ENCODE assay signal across 1 cellular context in the genomic region with DNA sequence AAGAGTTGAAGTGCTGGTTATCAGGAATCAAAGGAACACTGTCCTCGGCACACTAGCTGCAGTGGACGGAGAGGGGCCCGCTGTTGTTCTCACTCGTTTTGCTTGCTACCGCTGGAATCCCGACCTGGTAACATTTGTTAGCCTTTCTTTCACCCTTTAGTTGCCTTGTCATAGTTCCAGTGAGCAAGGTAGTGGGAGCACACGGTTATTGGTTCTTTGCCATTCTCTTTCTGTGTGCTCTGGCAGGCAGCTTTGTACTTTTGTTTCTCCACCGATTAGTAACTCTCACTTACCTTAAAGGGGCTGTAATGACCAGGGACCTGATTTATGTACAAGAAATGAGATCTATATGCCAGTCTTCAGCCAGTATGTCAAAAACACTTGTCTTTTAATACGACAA.
TF ChIP-seq lines count a peak whose summit lies in the region.

No MANE protein-coding gene starts in this region.

TF ChIP-seq in HepG2, 621 proteins besides CTCF, POLR2A, EP300 and RAD21 (continued from another document and continues in another):
- TF ChIP-seq ELF3 (CRISPR knock-in tag; IDR thresholded peaks at IDR 0.05) (no peak), KAT8 (CRISPR knock-in tag; IDR thresholded peaks at IDR 0.05) (no peak), SNAI1 (CRISPR knock-in tag; IDR thresholded peaks at IDR 0.05; ENCODE audit: borderline replicate concordance) (no peak), ETV5 (CRISPR knock-in tag; IDR thresholded peaks at IDR 0.05; ENCODE audit: borderline replicate concordance) (no peak), TEAD3 (CRISPR knock-in tag; optimal IDR thresholded peaks at IDR 0.05; ENCODE audit: borderline replicate concordance) (peak; percentile 69), PITX1 (CRISPR knock-in tag; IDR thresholded peaks at IDR 0.05) (no peak), SETDB1 (CRISPR knock-in tag; IDR thresholded peaks at IDR 0.05; ENCODE audit: borderline replicate concordance) (no peak), MIXL1 (CRISPR knock-in tag; IDR thresholded peaks at IDR 0.05) (no peak), ZNF30 (CRISPR knock-in tag; IDR thresholded peaks at IDR 0.05) (no peak), PTBP1 (IDR thresholded peaks at IDR 0.05; ENCODE audit: low read depth, low read length, poor library complexity, severe bottlenecking) (no peak), KMT2B (CRISPR knock-in tag; IDR thresholded peaks at IDR 0.05) (peak; percentile 65; the same call in 1 of the 2 replicates), DMAP1 (CRISPR knock-in tag; IDR thresholded peaks at IDR 0.05) (peak; percentile 5; the same call in 1 of the 2 replicates), RAD51 (IDR thresholded peaks at IDR 0.05; ENCODE audit: borderline replicate concordance) (no peak), NFE2L2 (IDR thresholded peaks at IDR 0.05; ENCODE audit: low read length) (peak; percentile 25; the same call in 1 of the 2 replicates), MBNL3 (CRISPR knock-in tag; conservative IDR thresholded peaks at IDR 0.05) (no peak), SMAD3 (CRISPR knock-in tag; IDR thresholded peaks at IDR 0.05) (0 out of 2 replicates have a peak, but pooled peaks have one; percentile 7), RCOR2 (CRISPR knock-in tag; IDR thresholded peaks at IDR 0.05) (no peak), ZNF577 (CRISPR knock-in tag; IDR thresholded peaks at IDR 0.05; ENCODE audit: borderline replicate concordance, low read depth) (no peak), KDM6A (CRISPR knock-in tag; IDR thresholded peaks at IDR 0.05; ENCODE audit: low read depth) (no peak), ELF4 (CRISPR knock-in tag; IDR thresholded peaks at IDR 0.05; ENCODE audit: borderline replicate concordance) (no peak), CENPX (CRISPR knock-in tag; IDR thresholded peaks at IDR 0.05) (no peak), ZSCAN22 (CRISPR knock-in tag; IDR thresholded peaks at IDR 0.05) (no peak), SIN3A (IDR thresholded peaks at IDR 0.05; ENCODE audit: borderline replicate concordance, low read depth, low read length) (peak; percentile 44; the same call in 1 of the 2 replicates), ZSCAN9 (CRISPR knock-in tag; IDR thresholded peaks at IDR 0.05; ENCODE audit: borderline replicate concordance) (0 out of 2 replicates have a peak, but pooled peaks have one; percentile 6), PRPF4 (IDR thresholded peaks at IDR 0.05; ENCODE audit: low read depth, low read length, poor library complexity, severe bottlenecking) (no peak), ZNF337 (CRISPR knock-in tag; IDR thresholded peaks at IDR 0.05; ENCODE audit: borderline replicate concordance, low read depth) (no peak), ZNF883 (CRISPR knock-in tag; IDR thresholded peaks at IDR 0.05; ENCODE audit: not compliant biosample characterization) (no peak), SUZ12 (IDR thresholded peaks at IDR 0.05; ENCODE audit: low read depth, low read length) (no peak), MIER2 (CRISPR knock-in tag; IDR thresholded peaks at IDR 0.05) (no peak), MED13 (CRISPR knock-in tag; IDR thresholded peaks at IDR 0.05) (no peak)
- TF ChIP-seq, protein P1, sequence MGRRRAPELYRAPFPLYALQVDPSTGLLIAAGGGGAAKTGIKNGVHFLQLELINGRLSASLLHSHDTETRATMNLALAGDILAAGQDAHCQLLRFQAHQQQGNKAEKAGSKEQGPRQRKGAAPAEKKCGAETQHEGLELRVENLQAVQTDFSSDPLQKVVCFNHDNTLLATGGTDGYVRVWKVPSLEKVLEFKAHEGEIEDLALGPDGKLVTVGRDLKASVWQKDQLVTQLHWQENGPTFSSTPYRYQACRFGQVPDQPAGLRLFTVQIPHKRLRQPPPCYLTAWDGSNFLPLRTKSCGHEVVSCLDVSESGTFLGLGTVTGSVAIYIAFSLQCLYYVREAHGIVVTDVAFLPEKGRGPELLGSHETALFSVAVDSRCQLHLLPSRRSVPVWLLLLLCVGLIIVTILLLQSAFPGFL (CRISPR knock-in tag; IDR thresholded peaks at IDR 0.05): no peak
- TF ChIP-seq, protein P2, sequence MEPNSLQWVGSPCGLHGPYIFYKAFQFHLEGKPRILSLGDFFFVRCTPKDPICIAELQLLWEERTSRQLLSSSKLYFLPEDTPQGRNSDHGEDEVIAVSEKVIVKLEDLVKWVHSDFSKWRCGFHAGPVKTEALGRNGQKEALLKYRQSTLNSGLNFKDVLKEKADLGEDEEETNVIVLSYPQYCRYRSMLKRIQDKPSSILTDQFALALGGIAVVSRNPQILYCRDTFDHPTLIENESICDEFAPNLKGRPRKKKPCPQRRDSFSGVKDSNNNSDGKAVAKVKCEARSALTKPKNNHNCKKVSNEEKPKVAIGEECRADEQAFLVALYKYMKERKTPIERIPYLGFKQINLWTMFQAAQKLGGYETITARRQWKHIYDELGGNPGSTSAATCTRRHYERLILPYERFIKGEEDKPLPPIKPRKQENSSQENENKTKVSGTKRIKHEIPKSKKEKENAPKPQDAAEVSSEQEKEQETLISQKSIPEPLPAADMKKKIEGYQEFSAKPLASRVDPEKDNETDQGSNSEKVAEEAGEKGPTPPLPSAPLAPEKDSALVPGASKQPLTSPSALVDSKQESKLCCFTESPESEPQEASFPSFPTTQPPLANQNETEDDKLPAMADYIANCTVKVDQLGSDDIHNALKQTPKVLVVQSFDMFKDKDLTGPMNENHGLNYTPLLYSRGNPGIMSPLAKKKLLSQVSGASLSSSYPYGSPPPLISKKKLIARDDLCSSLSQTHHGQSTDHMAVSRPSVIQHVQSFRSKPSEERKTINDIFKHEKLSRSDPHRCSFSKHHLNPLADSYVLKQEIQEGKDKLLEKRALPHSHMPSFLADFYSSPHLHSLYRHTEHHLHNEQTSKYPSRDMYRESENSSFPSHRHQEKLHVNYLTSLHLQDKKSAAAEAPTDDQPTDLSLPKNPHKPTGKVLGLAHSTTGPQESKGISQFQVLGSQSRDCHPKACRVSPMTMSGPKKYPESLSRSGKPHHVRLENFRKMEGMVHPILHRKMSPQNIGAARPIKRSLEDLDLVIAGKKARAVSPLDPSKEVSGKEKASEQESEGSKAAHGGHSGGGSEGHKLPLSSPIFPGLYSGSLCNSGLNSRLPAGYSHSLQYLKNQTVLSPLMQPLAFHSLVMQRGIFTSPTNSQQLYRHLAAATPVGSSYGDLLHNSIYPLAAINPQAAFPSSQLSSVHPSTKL (CRISPR knock-in tag; IDR thresholded peaks at IDR 0.05): peak; percentile 38; the same call in 1 of the 2 replicates
- TF ChIP-seq, protein P3, sequence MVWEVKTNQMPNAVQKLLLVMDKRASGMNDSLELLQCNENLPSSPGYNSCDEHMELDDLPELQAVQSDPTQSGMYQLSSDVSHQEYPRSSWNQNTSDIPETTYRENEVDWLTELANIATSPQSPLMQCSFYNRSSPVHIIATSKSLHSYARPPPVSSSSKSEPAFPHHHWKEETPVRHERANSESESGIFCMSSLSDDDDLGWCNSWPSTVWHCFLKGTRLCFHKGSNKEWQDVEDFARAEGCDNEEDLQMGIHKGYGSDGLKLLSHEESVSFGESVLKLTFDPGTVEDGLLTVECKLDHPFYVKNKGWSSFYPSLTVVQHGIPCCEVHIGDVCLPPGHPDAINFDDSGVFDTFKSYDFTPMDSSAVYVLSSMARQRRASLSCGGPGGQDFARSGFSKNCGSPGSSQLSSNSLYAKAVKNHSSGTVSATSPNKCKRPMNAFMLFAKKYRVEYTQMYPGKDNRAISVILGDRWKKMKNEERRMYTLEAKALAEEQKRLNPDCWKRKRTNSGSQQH (CRISPR knock-in tag; IDR thresholded peaks at IDR 0.05; ENCODE audit: low read depth): no peak
- TF ChIP-seq, protein P4, sequence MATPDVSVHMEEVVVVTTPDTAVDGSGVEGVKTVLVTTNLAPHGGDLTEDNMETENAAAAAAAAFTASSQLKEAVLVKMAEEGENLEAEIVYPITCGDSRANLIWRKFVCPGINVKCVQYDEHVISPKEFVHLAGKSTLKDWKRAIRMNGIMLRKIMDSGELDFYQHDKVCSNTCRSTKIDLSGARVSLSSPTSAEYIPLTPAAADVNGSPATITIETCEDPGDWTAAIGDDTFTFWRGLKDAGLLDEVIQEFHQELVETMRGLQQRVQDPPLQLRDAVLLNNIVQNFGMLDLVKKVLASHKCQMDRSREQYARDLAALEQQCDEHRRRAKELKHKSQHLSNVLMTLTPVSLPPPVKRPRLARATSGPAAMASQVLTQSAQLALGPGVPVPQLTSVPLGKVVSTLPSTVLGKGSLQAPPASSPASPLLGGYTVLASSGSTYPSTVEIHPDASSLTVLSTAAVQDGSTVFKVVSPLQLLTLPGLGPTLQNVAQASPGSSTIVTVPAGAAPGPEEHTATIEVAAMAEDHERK (CRISPR knock-in tag; IDR thresholded peaks at IDR 0.05; ENCODE audit: low read depth): no peak
- TF ChIP-seq, protein P5, sequence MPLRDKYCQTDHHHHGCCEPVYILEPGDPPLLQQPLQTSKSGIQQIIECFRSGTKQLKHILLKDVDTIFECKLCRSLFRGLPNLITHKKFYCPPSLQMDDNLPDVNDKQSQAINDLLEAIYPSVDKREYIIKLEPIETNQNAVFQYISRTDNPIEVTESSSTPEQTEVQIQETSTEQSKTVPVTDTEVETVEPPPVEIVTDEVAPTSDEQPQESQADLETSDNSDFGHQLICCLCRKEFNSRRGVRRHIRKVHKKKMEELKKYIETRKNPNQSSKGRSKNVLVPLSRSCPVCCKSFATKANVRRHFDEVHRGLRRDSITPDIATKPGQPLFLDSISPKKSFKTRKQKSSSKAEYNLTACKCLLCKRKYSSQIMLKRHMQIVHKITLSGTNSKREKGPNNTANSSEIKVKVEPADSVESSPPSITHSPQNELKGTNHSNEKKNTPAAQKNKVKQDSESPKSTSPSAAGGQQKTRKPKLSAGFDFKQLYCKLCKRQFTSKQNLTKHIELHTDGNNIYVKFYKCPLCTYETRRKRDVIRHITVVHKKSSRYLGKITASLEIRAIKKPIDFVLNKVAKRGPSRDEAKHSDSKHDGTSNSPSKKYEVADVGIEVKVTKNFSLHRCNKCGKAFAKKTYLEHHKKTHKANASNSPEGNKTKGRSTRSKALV (CRISPR knock-in tag; IDR thresholded peaks at IDR 0.05): no peak
- TF ChIP-seq, protein P6, sequence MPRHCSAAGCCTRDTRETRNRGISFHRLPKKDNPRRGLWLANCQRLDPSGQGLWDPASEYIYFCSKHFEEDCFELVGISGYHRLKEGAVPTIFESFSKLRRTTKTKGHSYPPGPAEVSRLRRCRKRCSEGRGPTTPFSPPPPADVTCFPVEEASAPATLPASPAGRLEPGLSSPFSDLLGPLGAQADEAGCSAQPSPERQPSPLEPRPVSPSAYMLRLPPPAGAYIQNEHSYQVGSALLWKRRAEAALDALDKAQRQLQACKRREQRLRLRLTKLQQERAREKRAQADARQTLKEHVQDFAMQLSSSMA (CRISPR knock-in tag; IDR thresholded peaks at IDR 0.05): no peak
- TF ChIP-seq, protein P7, sequence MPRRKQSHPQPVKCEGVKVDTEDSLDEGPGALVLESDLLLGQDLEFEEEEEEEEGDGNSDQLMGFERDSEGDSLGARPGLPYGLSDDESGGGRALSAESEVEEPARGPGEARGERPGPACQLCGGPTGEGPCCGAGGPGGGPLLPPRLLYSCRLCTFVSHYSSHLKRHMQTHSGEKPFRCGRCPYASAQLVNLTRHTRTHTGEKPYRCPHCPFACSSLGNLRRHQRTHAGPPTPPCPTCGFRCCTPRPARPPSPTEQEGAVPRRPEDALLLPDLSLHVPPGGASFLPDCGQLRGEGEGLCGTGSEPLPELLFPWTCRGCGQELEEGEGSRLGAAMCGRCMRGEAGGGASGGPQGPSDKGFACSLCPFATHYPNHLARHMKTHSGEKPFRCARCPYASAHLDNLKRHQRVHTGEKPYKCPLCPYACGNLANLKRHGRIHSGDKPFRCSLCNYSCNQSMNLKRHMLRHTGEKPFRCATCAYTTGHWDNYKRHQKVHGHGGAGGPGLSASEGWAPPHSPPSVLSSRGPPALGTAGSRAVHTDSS (CRISPR knock-in tag; conservative IDR thresholded peaks at IDR 0.05): no peak
- TF ChIP-seq, protein P8, sequence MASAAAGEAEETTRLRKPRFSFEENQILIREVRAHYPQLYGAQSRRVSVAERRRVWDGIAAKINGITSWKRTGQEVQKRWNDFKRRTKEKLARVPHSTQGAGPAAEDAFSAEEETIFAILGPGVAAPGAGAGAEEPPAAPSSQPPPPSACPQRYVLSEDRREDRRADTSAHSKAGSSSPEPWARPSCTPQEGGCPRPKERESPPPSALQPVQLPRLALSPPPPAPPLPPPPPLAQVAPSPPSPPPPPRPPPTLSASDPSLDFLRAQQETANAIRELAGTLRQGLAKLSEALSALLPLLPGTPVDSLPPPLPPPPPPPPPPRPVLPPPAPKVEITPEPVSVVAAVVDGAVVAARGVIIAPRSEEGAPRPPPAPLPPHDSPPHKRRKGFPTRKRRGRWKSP (CRISPR knock-in tag; IDR thresholded peaks at IDR 0.05): peak; percentile 46; the same call in 1 of the 2 replicates
- TF ChIP-seq, protein P9, sequence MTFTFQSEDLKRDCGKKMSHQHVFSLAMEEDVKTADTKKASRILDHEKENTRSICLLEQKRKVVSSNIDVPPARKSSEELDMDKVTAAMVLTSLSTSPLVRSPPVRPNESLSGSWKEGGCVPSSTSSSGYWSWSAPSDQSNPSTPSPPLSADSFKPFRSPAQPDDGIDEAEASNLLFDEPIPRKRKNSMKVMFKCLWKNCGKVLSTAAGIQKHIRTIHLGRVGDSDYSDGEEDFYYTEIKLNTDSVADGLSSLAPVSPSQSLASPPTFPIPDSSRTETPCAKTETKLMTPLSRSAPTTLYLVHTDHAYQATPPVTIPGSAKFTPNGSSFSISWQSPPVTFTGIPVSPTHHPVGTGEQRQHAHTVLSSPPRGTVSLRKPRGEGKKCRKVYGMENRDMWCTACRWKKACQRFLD (CRISPR knock-in tag; IDR thresholded peaks at IDR 0.05; ENCODE audit: borderline replicate concordance): no peak
- TF ChIP-seq, protein P10, sequence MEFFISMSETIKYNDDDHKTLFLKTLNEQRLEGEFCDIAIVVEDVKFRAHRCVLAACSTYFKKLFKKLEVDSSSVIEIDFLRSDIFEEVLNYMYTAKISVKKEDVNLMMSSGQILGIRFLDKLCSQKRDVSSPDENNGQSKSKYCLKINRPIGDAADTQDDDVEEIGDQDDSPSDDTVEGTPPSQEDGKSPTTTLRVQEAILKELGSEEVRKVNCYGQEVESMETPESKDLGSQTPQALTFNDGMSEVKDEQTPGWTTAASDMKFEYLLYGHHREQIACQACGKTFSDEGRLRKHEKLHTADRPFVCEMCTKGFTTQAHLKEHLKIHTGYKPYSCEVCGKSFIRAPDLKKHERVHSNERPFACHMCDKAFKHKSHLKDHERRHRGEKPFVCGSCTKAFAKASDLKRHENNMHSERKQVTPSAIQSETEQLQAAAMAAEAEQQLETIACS (CRISPR knock-in tag; IDR thresholded peaks at IDR 0.05): no peak
- TF ChIP-seq, protein P11, sequence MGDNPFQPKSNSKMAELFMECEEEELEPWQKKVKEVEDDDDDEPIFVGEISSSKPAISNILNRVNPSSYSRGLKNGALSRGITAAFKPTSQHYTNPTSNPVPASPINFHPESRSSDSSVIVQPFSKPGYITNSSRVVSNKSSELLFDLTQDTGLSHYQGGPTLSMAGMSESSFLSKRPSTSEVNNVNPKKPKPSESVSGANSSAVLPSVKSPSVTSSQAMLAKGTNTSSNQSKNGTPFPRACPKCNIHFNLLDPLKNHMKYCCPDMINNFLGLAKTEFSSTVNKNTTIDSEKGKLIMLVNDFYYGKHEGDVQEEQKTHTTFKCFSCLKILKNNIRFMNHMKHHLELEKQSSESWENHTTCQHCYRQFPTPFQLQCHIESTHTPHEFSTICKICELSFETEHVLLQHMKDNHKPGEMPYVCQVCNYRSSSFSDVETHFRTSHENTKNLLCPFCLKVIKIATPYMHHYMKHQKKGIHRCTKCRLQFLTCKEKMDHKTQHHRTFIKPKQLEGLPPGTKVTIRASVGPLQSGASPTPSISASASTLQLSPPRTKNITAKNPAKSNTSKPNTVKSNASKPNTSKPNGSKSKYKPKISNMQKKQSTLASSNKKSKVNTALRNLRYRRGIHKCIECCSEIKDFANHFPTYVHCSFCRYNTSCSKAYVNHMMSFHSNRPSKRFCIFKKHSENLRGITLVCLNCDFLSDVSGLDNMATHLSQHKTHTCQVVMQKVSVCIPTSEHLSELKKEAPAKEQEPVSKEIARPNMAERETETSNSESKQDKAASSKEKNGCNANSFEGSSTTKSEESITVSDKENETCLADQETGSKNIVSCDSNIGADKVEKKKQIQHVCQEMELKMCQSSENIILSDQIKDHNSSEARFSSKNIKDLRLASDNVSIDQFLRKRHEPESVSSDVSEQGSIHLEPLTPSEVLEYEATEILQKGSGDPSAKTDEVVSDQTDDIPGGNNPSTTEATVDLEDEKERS (CRISPR knock-in tag; IDR thresholded peaks at IDR 0.05): no peak
